8 cellular contexts compared by ENCODE assay signal in the genomic region with DNA sequence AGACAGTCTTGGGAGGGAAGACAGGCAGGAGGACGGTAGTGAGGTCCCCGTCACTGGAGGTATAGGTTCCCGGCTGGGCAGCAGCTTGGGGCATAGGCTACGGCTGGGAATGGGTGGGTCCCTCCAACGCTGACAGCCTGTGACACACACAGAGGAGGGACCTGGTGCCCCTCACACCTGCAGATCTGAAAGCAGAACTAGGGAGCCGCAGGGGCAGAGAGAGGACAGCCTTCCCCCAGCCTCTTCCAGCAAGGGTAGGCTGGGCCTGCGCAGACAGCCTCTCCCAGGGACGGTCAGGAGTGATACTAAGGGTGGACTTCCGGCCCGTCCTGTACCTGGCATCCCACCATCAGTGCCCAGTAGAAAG. TPM values are rescaled to one million over a fixed set of nuclear protein-coding genes. Genes with fewer than 3 reads are reported as not detected.
DNase-seq lines count a peak whose midpoint lies in the region; ATAC-seq, FAIRE-seq and TF ChIP-seq lines count a peak whose summit lies in the region.

No MANE protein-coding gene starts in this region.

- peak overlapping the region; percentile 81; the same call in 2 of the 3 replicates for H3K27ac ChIP-seq in K562 (ENCODE audit: extremely low read depth, low read depth, low read length)
- H3K27ac ChIP-seq in breast epithelium: no peak overlapping the region

- peaks cover 42% of the 10 kb centered on the region for H3K79me2 ChIP-seq in K562 (ENCODE audit: control insufficient read depth, insufficient read depth, low read length)

- H3K27me3 ChIP-seq in K562 (ENCODE audit: control insufficient read depth in 2 of 2, insufficient read depth in 2 of 2, low read length in 2 of 2) (no peaks in the 10 kb centered on the region), breast epithelium (no peaks in the 10 kb centered on the region)

- H3K4me2 ChIP-seq in K562 (ENCODE audit: insufficient read depth, low read length): peak overlapping the region; percentile 81

- H3K9me1 ChIP-seq in K562 (ENCODE audit: control insufficient read depth, insufficient read depth, low read length): peaks cover 6% of the 10 kb centered on the region

- DNase-seq in activated naive CD4-positive, alpha-beta T cell treated with anti-CD3 and anti-CD28 coated beads, Interleukin-2, amount 50 U/mL, for 72 hours (ENCODE audit: low spot score in 2 of 2): no peak
- no peak for DNase-seq in activated naive CD4-positive, alpha-beta T cell treated with Interleukin-2 at 50 U/mL for 16 hours
- no peak for DNase-seq in K562 (ENCODE audit: extremely low read depth in 1 of 4, low spot score in 3 of 4)
- DNase-seq in amniotic stem cell (lab: John Stamatoyannopoulos, UW): no peak
- no peak for DNase-seq in mesothelial cell of epicardium (ENCODE audit: low spot score in 2 of 2, unreplicated experiment in 2 of 2)
- no peak for DNase-seq in breast epithelium (ENCODE audit: low spot score in 2 of 2)
- DNase-seq in SW480 (ENCODE audit: low spot score): no peak

- peak overlapping the region; percentile 63; the same call in 1 of the 2 replicates for H2AFZ ChIP-seq in K562 (ENCODE audit: low read depth, low read length)

- no peak for FAIRE-seq in K562 (lab: Jason Lieb, UNC)

- POLR2A ChIA-PET in K562 (lab: Yijun Ruan, JAX): interaction anchor here (0.6 to 1.4 kb wide), 5 partner anchors 10 to 361 kb away, joined by 3 to 9 read pairs (median 3); a partner anchor contains a TSS

- H4K20me1 ChIP-seq in K562 (replicated peaks; ENCODE audit: control insufficient read depth, insufficient read depth, low read length): 0 out of 2 replicates have a peak, but pooled peaks cover 9% of the 10 kb centered on the region

- no peaks in the 10 kb centered on the region for H3K27me3 Mint-ChIP-seq in mesothelial cell of epicardium (ENCODE audit: low read depth)

- H3K4me3 ChIP-seq in K562 (peak overlapping the region; percentile 55), breast epithelium (peak overlapping the region in 1 of 3 donors; percentile 19)

- TF ChIP-seq POLR2A in K562 (conservative IDR thresholded peaks at IDR 0.05) (no peak), breast epithelium (IDR thresholded peaks at IDR 0.05) (no peak)

- H3K4me1 Mint-ChIP-seq in mesothelial cell of epicardium: peaks cover 26% of the 10 kb centered on the region

- TF ChIP-seq EP300 in K562 (IDR thresholded peaks at IDR 0.05; ENCODE audit: low read length): no peak

- TF ChIP-seq RAD21 in K562 (CRISPR knock-in tag; conservative IDR thresholded peaks at IDR 0.05 in 1 of 2, IDR thresholded peaks at IDR 0.05 in 1 of 2): no peak

- CTCF ChIA-PET in K562 (lab: Yijun Ruan, JAX; ENCODE audit: low intra/inter-chr PET ratio): interaction anchor here (1.4 to 2.3 kb wide), 2 partner anchors 90 to 161 kb away, joined by 7 to 19 read pairs; no protein-coding TSS in a partner anchor

- no peak for ATAC-seq in activated naive CD4-positive, alpha-beta T cell treated with anti-CD3 and anti-CD28 coated beads, Interleukin-2, amount 50 U/mL, for 72 hours
- ATAC-seq in HG03280 (IDR thresholded peaks at IDR 0.05; ENCODE audit: unreplicated experiment) (peak; percentile 55), K562 (no peak; the same call in 2 of the 3 replicates)

- no peak overlapping the region for H3K4me3 Mint-ChIP-seq in mesothelial cell of epicardium

- in situ Hi-C loops in K562 (cut with MboI): loop anchor here (10.0 kb wide), 1 partner anchor 90 kb away; no protein-coding TSS in a partner anchor

- BruUV-seq in K562 (replicated peaks; lab: Mats Ljungman, UMichigan): no TSS peak

- H3K9me3 Mint-ChIP-seq in activated naive CD4-positive, alpha-beta T cell treated with anti-CD3 and anti-CD28 coated beads, Interleukin-2, amount 50 U/mL, for 72 hours: no peaks in the 10 kb centered on the region
- no peaks in the 10 kb centered on the region for H3K9me3 Mint-ChIP-seq in mesothelial cell of epicardium

- H3K27ac Mint-ChIP-seq in activated naive CD4-positive, alpha-beta T cell treated with anti-CD3 and anti-CD28 coated beads, Interleukin-2, amount 50 U/mL, for 72 hours: peak overlapping the region; percentile 26 to 57
- no peak overlapping the region for H3K27ac Mint-ChIP-seq in mesothelial cell of epicardium

- 50% methylated on average over 7 of the region's 10 CpGs for WGBS in K562 (ENCODE audit: insufficient coverage, low coverage, missing lambda C conversion rate)

- peak overlapping the region; percentile 74 to 83; a peak in 3 of 4 replicates for H3K9ac ChIP-seq in K562 (ENCODE audit: insufficient read depth in 1 of 2, low read depth in 2 of 2, low read length in 2 of 2)

- peaks cover 7% of the 10 kb centered on the region; the same call in 1 of the 3 replicates for H3K36me3 ChIP-seq in K562 (ENCODE audit: control insufficient read depth, insufficient read depth, low read length)
- H3K36me3 ChIP-seq in breast epithelium: no peaks in the 10 kb centered on the region

- intact Hi-C loops in K562 (cut with micrococcal nuclease): loop anchor here (2.0 to 5.0 kb wide), 3 partner anchors 48 to 163 kb away; no protein-coding TSS in a partner anchor
- intact Hi-C loops in breast epithelium (cut with DNase I; ENCODE audit: low total_unique reads): no loop called here

- TF ChIP-seq CTCF in K562 (IDR thresholded peaks at IDR 0.05 in 2 of 3, conservative IDR thresholded peaks at IDR 0.05 in 1 of 3; ENCODE audit: insufficient read depth in 2 of 3, low read depth in 1 of 3, low read length in 3 of 3) (no peak), mesothelial cell of epicardium (IDR thresholded peaks at IDR 0.05; ENCODE audit: unreplicated experiment) (no peak), breast epithelium (IDR thresholded peaks at IDR 0.05) (no peak)

- H3K4me1 ChIP-seq in K562 (replicated peaks in 1 of 2; ENCODE audit: control insufficient read depth in 2 of 2, insufficient read depth in 2 of 2, low read length in 2 of 2) (peaks cover 37 to 52% of the 10 kb centered on the region in 2 experiments), breast epithelium (no peaks in the 10 kb centered on the region)

- H3K36me3 Mint-ChIP-seq in activated naive CD4-positive, alpha-beta T cell treated with anti-CD3 and anti-CD28 coated beads, Interleukin-2, amount 50 U/mL, for 72 hours: peaks cover 0 to 11% of the 10 kb centered on the region in 2 donors
- H3K36me3 Mint-ChIP-seq in mesothelial cell of epicardium: no peaks in the 10 kb centered on the region

- H3K9me3 ChIP-seq in K562 (replicated peaks; ENCODE audit: control insufficient read depth, insufficient read depth, low read depth, low read length): no peaks in the 10 kb centered on the region
- no peaks in the 10 kb centered on the region for H3K9me3 ChIP-seq in breast epithelium

RNA-seq across cellular contexts. Expression of a gene that starts 2.0 kb away (rescaled TPM):
- 1 to 10 TPM in 1 of 2 donors, under 1 TPM in 1; 0.14 to 1.5 TPM for total RNA-seq in activated naive CD4-positive, alpha-beta T cell treated with anti-CD3 and anti-CD28 coated beads, Interleukin-2, amount 50 U/mL, for 72 hours
- 21.9 and 70.4 TPM in 2 replicates for total RNA-seq in K562 (2011; cell fraction: chromatin; rRNA removed; ENCODE audit: low replicate concordance)
- total RNA-seq in K562 (2011; cell fraction: nucleolus; rRNA removed): 38.4 and 45.2 TPM in 2 replicates
- 27.3 and 30.9 TPM in 2 replicates for total RNA-seq in K562 (2011; cell fraction: nucleoplasm; rRNA removed)
- 13.3 and 16.0 TPM in 2 replicates for total RNA-seq in K562 (2014; rRNA removed)
- 4.9 and 6.8 TPM in 2 replicates for total RNA-seq in K562 (2014; rRNA removed; fragmentation: Illumina TruSeq; extraction: Trizol)
- 8.1 and 9.6 TPM in 2 replicates for total RNA-seq in K562 (2015; rRNA removed; fragmentation: Illumina TruSeq; extraction: Trizol)
- 15.3 and 20.3 TPM in 2 replicates for total RNA-seq in K562 (2021)
- polyA plus RNA-seq in K562 (2011; rRNA removed): 12.2 and 13.6 TPM in 2 replicates
- 10.0 and 27.5 TPM in 2 replicates for polyA plus RNA-seq in K562 (2011; cell fraction: cytosol; rRNA removed)
- polyA plus RNA-seq in K562 (2011; cell fraction: nucleus; rRNA removed): 41.2 and 64.7 TPM in 2 replicates
- polyA plus RNA-seq in K562 (2012): 18.2 and 106 TPM in 2 replicates
- 10.3 and 17.6 TPM in 2 replicates for polyA plus RNA-seq in K562 (2014; fragmentation: Illumina TruSeq; extraction: Trizol)
- polyA plus RNA-seq in K562 (2014; fragmentation: Nextera tagmentation; extraction: Ambion mirVana): under 1 TPM; 0.27 to 0.66 TPM
- polyA plus RNA-seq in K562 (2014; rRNA removed): 18.4 and 18.8 TPM in 2 replicates
- polyA minus RNA-seq in K562 (2011; rRNA and poly(A)+ RNA removed): 4.3 and 7.9 TPM in 2 replicates
- polyA minus RNA-seq in K562 (2011; cell fraction: cytosol; rRNA and poly(A)+ RNA removed): 3.7 and 7.2 TPM in 2 replicates
- polyA minus RNA-seq in K562 (2011; cell fraction: nucleus; rRNA and poly(A)+ RNA removed): 12.2 and 18.7 TPM in 2 replicates
- total RNA-seq in mesothelial cell of epicardium: 0.16 to 0.22 TPM (median 0.18 TPM) in 3 replicates
- total RNA-seq in breast epithelium: 1 to 10 TPM; 1.2 to 3.5 (median 2.0) TPM

RNA-seq across cellular contexts. Expression of a gene that starts 21.4 kb away (rescaled TPM):
- total RNA-seq in activated naive CD4-positive, alpha-beta T cell treated with anti-CD3 and anti-CD28 coated beads, Interleukin-2, amount 50 U/mL, for 72 hours: 1 to 10 TPM; 3.8 to 6.9 TPM
- 11.8 and 29.1 TPM in 2 replicates for total RNA-seq in K562 (2011; cell fraction: chromatin; rRNA removed; ENCODE audit: low replicate concordance)
- 17.0 TPM in 2 replicates for total RNA-seq in K562 (2011; cell fraction: nucleolus; rRNA removed)
- 12.7 and 13.1 TPM in 2 replicates for total RNA-seq in K562 (2011; cell fraction: nucleoplasm; rRNA removed)
- total RNA-seq in K562 (2014; rRNA removed) (4.9 and 6.2 TPM in 2 replicates), K562 (2014; rRNA removed; fragmentation: Illumina TruSeq; extraction: Trizol) (1.7 and 2.2 TPM in 2 replicates), K562 (2015; rRNA removed; fragmentation: Illumina TruSeq; extraction: Trizol) (4.4 and 4.5 TPM in 2 replicates), K562 (2021) (6.7 and 7.5 TPM in 2 replicates), mesothelial cell of epicardium (3.8 to 4.3 TPM (median 4.3 TPM) in 3 replicates), breast epithelium (1 to 10 TPM; 3.0 to 7.8 (median 6.9) TPM)
- polyA plus RNA-seq in K562 (2011; rRNA removed) (5.7 and 6.5 TPM in 2 replicates), K562 (2014; fragmentation: Illumina TruSeq; extraction: Trizol) (5.1 and 6.5 TPM in 2 replicates), K562 (2014; fragmentation: Nextera tagmentation; extraction: Ambion mirVana) (under 1 TPM; 0.34 to 0.59 TPM), K562 (2014; rRNA removed) (6.1 and 7.4 TPM in 2 replicates)
- 5.0 and 7.4 TPM in 2 replicates for polyA plus RNA-seq in K562 (2011; cell fraction: cytosol; rRNA removed)
- polyA plus RNA-seq in K562 (2011; cell fraction: nucleus; rRNA removed): 17.5 and 25.4 TPM in 2 replicates
- polyA plus RNA-seq in K562 (2012): 4.1 and 4.9 TPM in 2 replicates
- polyA minus RNA-seq in K562 (2011; rRNA and poly(A)+ RNA removed): 3.5 and 4.8 TPM in 2 replicates
- 3.2 and 4.5 TPM in 2 replicates for polyA minus RNA-seq in K562 (2011; cell fraction: cytosol; rRNA and poly(A)+ RNA removed)
- polyA minus RNA-seq in K562 (2011; cell fraction: nucleus; rRNA and poly(A)+ RNA removed): 7.5 and 8.2 TPM in 2 replicates

RNA-seq across cellular contexts. Expression of a gene that starts 49.9 kb away (rescaled TPM):
- 100 to 1,000 TPM in 1 of 2 donors, 10 to 100 TPM in 1; 83.0 to 110 TPM for total RNA-seq in activated naive CD4-positive, alpha-beta T cell treated with anti-CD3 and anti-CD28 coated beads, Interleukin-2, amount 50 U/mL, for 72 hours
- total RNA-seq in K562 (2011; cell fraction: chromatin; rRNA removed; ENCODE audit: low replicate concordance): 198 and 586 TPM in 2 replicates
- total RNA-seq in K562 (2011; cell fraction: nucleolus; rRNA removed): 353 and 436 TPM in 2 replicates
- 289 and 326 TPM in 2 replicates for total RNA-seq in K562 (2011; cell fraction: nucleoplasm; rRNA removed)
- 41.2 and 50.7 TPM in 2 replicates for total RNA-seq in K562 (2014; rRNA removed)
- 9.0 and 9.2 TPM in 2 replicates for total RNA-seq in K562 (2014; rRNA removed; fragmentation: Illumina TruSeq; extraction: Trizol)
- 16.9 TPM in 2 replicates for total RNA-seq in K562 (2015; rRNA removed; fragmentation: Illumina TruSeq; extraction: Trizol)
- total RNA-seq in K562 (2021): 79.7 and 103 TPM in 2 replicates
- polyA plus RNA-seq in K562 (2011; rRNA removed): 42.6 and 65.4 TPM in 2 replicates
- 45.9 and 88.8 TPM in 2 replicates for polyA plus RNA-seq in K562 (2011; cell fraction: cytosol; rRNA removed)
- polyA plus RNA-seq in K562 (2011; cell fraction: nucleus; rRNA removed): 230 and 368 TPM in 2 replicates
- polyA plus RNA-seq in K562 (2012): 77.5 and 466 TPM in 2 replicates
- polyA plus RNA-seq in K562 (2014; fragmentation: Illumina TruSeq; extraction: Trizol): 31.3 and 65.0 TPM in 2 replicates
- polyA plus RNA-seq in K562 (2014; fragmentation: Nextera tagmentation; extraction: Ambion mirVana): under 1 TPM; 0.65 to 0.66 TPM
- polyA plus RNA-seq in K562 (2014; rRNA removed): 54.5 and 66.9 TPM in 2 replicates
- polyA minus RNA-seq in K562 (2011; rRNA and poly(A)+ RNA removed): 33.8 and 63.1 TPM in 2 replicates
- 71.3 and 83.9 TPM in 2 replicates for polyA minus RNA-seq in K562 (2011; cell fraction: cytosol; rRNA and poly(A)+ RNA removed)
- 85.0 and 89.2 TPM in 2 replicates for polyA minus RNA-seq in K562 (2011; cell fraction: nucleus; rRNA and poly(A)+ RNA removed)
- 4.1 to 4.6 TPM (median 4.1 TPM) in 3 replicates for total RNA-seq in mesothelial cell of epicardium
- 10 to 100 TPM in 1 of 3 donors, 1 to 10 TPM in 2; 2.6 to 15.1 (median 9.8) TPM for total RNA-seq in breast epithelium
